ENCODE assay signal across 32 cellular contexts in genomic region chr7:28003408-28003807, GRCh38.
"Had no signal": no experiment of that assay in that cellular context is flagged by ENCODE, and none has a peak within 500 bp of the region (broad histone marks: within the 10 kb centered on the region; RNA-seq: fewer than 3 reads in every experiment).

No MANE protein-coding gene starts in this region.

- DNase-seq: activated B cell treated with CpG ODN at 0.5 μM for 24 hours; activated CD4-positive, alpha-beta memory T cell treated with anti-CD3 and anti-CD28 coated beads for 36 hours; activated CD4-positive, alpha-beta T cell treated with anti-CD3 and anti-CD28 coated beads for 4 hours; activated CD4-positive, alpha-beta T cell treated with anti-CD3 and anti-CD28 coated beads, Interleukin-2, amount 10 ng/mL, durations not matched to agents 24 days and 14 days; activated CD4-positive, alpha-beta T cell treated with anti-CD3 and anti-CD28 coated beads, Interleukin-2, amount 50 U/mL, for 1 hour; activated CD4-positive, alpha-beta T cell treated with anti-CD3 and anti-CD28 coated beads, Interleukin-2, amount 50 U/mL, for 4 hours; activated CD4-positive, CD25-positive, alpha-beta regulatory T cell treated with anti-CD3 and anti-CD28 coated beads, Interleukin-2, amount 50 U/mL, for 72 hours; activated CD8-positive, alpha-beta memory T cell treated with anti-CD3 and anti-CD28 coated beads, Interleukin-2, amount 50 U/mL, for 4 hours; activated CD8-positive, alpha-beta T cell treated with anti-CD3 and anti-CD28 coated beads for 36 hours; activated effector memory CD4-positive, alpha-beta T cell treated with anti-CD3 and anti-CD28 coated beads, Interleukin-2, amount 50 U/mL, for 16 hours; activated gamma-delta T cell treated with Interleukin-2 at 50 U/mL for 16 hours; activated naive CD4-positive, alpha-beta T cell; activated naive CD4-positive, alpha-beta T cell treated with anti-CD3 and anti-CD28 coated beads for 36 hours; activated naive CD4-positive, alpha-beta T cell treated with anti-CD3 and anti-CD28 coated beads, Interleukin-2, amount 50 U/mL, for 16 hours; activated naive CD8-positive, alpha-beta T cell treated with anti-CD3 and anti-CD28 coated beads for 36 hours; activated T-cell treated with anti-CD3 and anti-CD28 coated beads for 4 hours; activated T-cell treated with anti-CD3 and anti-CD28 coated beads, Interleukin-2, amount 50 U/mL, for 1 hour; activated T-cell treated with anti-CD3 and anti-CD28 coated beads, Interleukin-2, amount 50 U/mL, for 4 hours; activated T-cell treated with anti-CD3 and anti-CD28 coated beads, Interleukin-2, amount 50 U/mL, for 72 hours; adrenal gland; amniotic stem cell; aorta; body of pancreas; brain microvascular endothelial cell; central memory CD4-positive, alpha-beta T cell; T-helper 1 cell; T-helper 2 cell; T-helper 9 cell had no signal

- ATAC-seq: activated CD8-positive, alpha-beta T cell treated with anti-CD3 and anti-CD28 coated beads for 36 hours; activated naive CD4-positive, alpha-beta T cell treated with anti-CD3 and anti-CD28 coated beads, Interleukin-2, amount 50 U/mL, for 72 hours; activated T-cell treated with anti-CD3 and anti-CD28 coated beads, Interleukin-2, amount 50 U/mL, for 4 hours; activated T-cell treated with anti-CD3 and anti-CD28 coated beads, Interleukin-2, amount 50 U/mL, for 72 hours; activated T-helper 17 cell treated with anti-CD3 and anti-CD28 coated beads, Interleukin-2, amount 50 U/mL, for 72 hours; body of pancreas had no signal

- H3K9me3 ChIP-seq: adrenal gland, body of pancreas, breast epithelium had no signal

- H3K4me1 ChIP-seq: body of pancreas, breast epithelium had no signal

- H3K27ac ChIP-seq: adrenal gland, body of pancreas, brain microvascular endothelial cell, breast epithelium, VCaP had no signal

- H3K27me3 ChIP-seq: adrenal gland, body of pancreas, brain microvascular endothelial cell, breast epithelium had no signal

- H3K4me3 ChIP-seq: adrenal gland, body of pancreas, breast epithelium had no signal

- H3K36me3 ChIP-seq: adrenal gland, brain microvascular endothelial cell, breast epithelium had no signal
